Comparison of ENCODE assay signal across 9 cellular contexts in genomic region chr7:100373261-100373831, GRCh38. TPM values are rescaled to one million over a fixed set of nuclear protein-coding genes. Genes with fewer than 3 reads are reported as not detected.
DNase-seq lines count a peak whose midpoint lies in the region; ATAC-seq and TF ChIP-seq lines count a peak whose summit lies in the region.
"Had no signal": no experiment of that assay in that cellular context is flagged by ENCODE, and none has a peak within 500 bp of the region (broad histone marks: within the 10 kb centered on the region; RNA-seq: fewer than 3 reads in every experiment).

Gene PILRA, plus strand, starts transcription at chr7:100373487. Its CDS starts 170 bp downstream, at chr7:100373657.

- H3K9me3 ChIP-seq in adrenal gland (replicated peaks in 1 of 3) (no peaks in the 10 kb centered on the region), left lung (no peaks in the 10 kb centered on the region)

- H3K4me1 ChIP-seq in adrenal gland (replicated peaks in 1 of 2): peaks cover 0 to 17% of the 10 kb centered on the region in 2 donors
- H3K4me1 ChIP-seq in left lung: peaks cover 0 to 75% of the 10 kb centered on the region in 2 donors

- H3K27ac ChIP-seq in adrenal gland (peak within 1 kb of the TSS in 4 of 5 donors; percentile 19 to 74 (median 35)), left lung (peak within 1 kb of the TSS; percentile 75 to 94), temporal lobe (ENCODE audit: low read depth, low read length) (peak within 1 kb of the TSS; percentile 82)

- H3K27me3 ChIP-seq in adrenal gland (no peaks in the 10 kb centered on the region), left lung (no peaks in the 10 kb centered on the region)

- WGBS in adrenal gland, 4 donors: 33 to 51% (median 45%) methylated on average over 6 to 12 of the region's 12 CpGs

- H3K4me3 ChIP-seq in adrenal gland: peak within 1 kb of the TSS in 1 of 4 donors; percentile 26
- peak within 1 kb of the TSS in 1 of 2 donors; percentile 47 for H3K4me3 ChIP-seq in left lung

- no peak for TF ChIP-seq POLR2A in adrenal gland (IDR thresholded peaks at IDR 0.05)
- TF ChIP-seq POLR2A in erythroblast (IDR thresholded peaks at IDR 0.05; ENCODE audit: low read length): no peak

- TF ChIP-seq CTCF in adrenal gland (IDR thresholded peaks at IDR 0.05) (no peak), left lung (IDR thresholded peaks at IDR 0.05) (no peak)

- intact Hi-C loops in adrenal gland (cut with DNase I): loop anchor here in 1 of 2 donors (5.0 kb wide), 1 partner anchor 34 kb away; no protein-coding TSS in a partner anchor
- intact Hi-C loops in left lung (cut with DNase I): no loop called here

- peak; percentile 13 for DNase-seq in activated CD4-positive, CD25-positive, alpha-beta regulatory T cell treated with anti-CD3 and anti-CD28 coated beads, Interleukin-2, amount 50 U/mL, for 72 hours
- no peak for DNase-seq in activated CD4-positive, CD25-positive, alpha-beta regulatory T cell (lab: John Stamatoyannopoulos, UW)
- DNase-seq in adrenal gland: peak in 2 of 7 donors; percentile 24 to 30
- DNase-seq in left lung: peak; percentile 53 to 89
- no peak for DNase-seq in DMS79 (lab: John Stamatoyannopoulos, UW)
- no peak for DNase-seq in erythroblast (lab: John Stamatoyannopoulos, UW)

- peak; percentile 54 for ATAC-seq in left lung
- ATAC-seq in GM21390 (IDR thresholded peaks at IDR 0.05; ENCODE audit: unreplicated experiment): no peak

- H3K36me3 ChIP-seq in adrenal gland (replicated peaks in 1 of 2) (no peaks in the 10 kb centered on the region), left lung (peaks cover 0 to 9% of the 10 kb centered on the region in 2 donors)

RNA-seq across cellular contexts. Expression of gene PILRA, which starts in this region (rescaled TPM):
- 10 to 100 TPM in 5 of 8 donors, 1 to 10 TPM in 3; 3.4 to 18.9 (median 12.5) TPM for total RNA-seq in adrenal gland
- 10 to 100 TPM in 2 of 3 donors, 1 to 10 TPM in 1; 5.1 to 17.3 (median 11.9) TPM for polyA plus RNA-seq in adrenal gland
- 10 to 100 TPM; 20.6 to 52.3 TPM for total RNA-seq in left lung
- total RNA-seq in temporal lobe: 1.2 TPM
- total RNA-seq: kidney epithelial cell had no signal

Comparison
In these comparisons a context has a peak if more than half of its experiments do, and no peak if none do; other contexts are left out.
1. DNase-seq: peak in activated CD4-positive, CD25-positive, alpha-beta regulatory T cell treated with anti-CD3 and anti-CD28 coated beads, Interleukin-2, amount 50 U/mL, for 72 hours (single experiment) and left lung (2 of 2); none in activated CD4-positive, CD25-positive, alpha-beta regulatory T cell (0 of 4), DMS79 (single experiment) and erythroblast (0 of 2).
2. Peak in every context shown above with its lines, with median percentiles within 50 percentile points of each other: H3K27ac ChIP-seq.